In the genomic region with DNA sequence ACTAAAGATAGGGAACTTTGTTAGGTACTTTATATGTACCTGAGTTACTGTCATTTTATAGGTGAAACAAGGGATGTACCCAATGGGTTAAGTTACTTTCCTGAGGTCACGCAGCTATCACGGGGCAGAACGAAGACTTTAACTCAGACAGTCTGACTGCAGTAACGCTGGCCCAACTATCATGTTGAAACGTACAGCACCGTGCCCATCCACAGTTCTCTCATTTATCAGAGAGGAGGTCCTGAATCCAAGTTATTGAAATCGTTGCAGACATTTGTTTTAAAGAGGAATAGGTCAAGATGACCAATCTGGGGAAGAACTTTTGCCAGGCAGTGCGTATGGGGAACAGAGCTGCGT, we compare ENCODE assay signal across 8 cellular contexts. TPM values are rescaled to one million over a fixed set of nuclear protein-coding genes. Genes with fewer than 3 reads are reported as not detected.
DNase-seq lines count a peak whose midpoint lies in the region; ATAC-seq and TF ChIP-seq lines count a peak whose summit lies in the region.

No MANE protein-coding gene starts in this region.

- H3K4me1 Mint-ChIP-seq in memory B cell = peaks cover 23% of the 10 kb centered on the region

- TF ChIP-seq CTCF in GM20000 (IDR thresholded peaks at IDR 0.05; ENCODE audit: extremely low read depth, missing control alignments) = no peak

- peak; percentile 10 for ATAC-seq in GM18909 (IDR thresholded peaks at IDR 0.05; ENCODE audit: poor library complexity, unreplicated experiment)
- ATAC-seq in HG03064 (IDR thresholded peaks at IDR 0.05; ENCODE audit: low read depth, unreplicated experiment) = peak; percentile 4
- ATAC-seq in activated naive CD4-positive, alpha-beta T cell treated with anti-CD3 and anti-CD28 coated beads, Interleukin-2, amount 50 U/mL, for 72 hours = peak; percentile 19 to 25
- ATAC-seq in memory B cell (ENCODE audit: low read depth) = peak; percentile 3
- ATAC-seq in HG02623 (IDR thresholded peaks at IDR 0.05; ENCODE audit: unreplicated experiment) = no peak

- no peak for DNase-seq in activated naive CD4-positive, alpha-beta T cell treated with anti-CD3 and anti-CD28 coated beads, Interleukin-2, amount 50 U/mL, for 72 hours (ENCODE audit: low spot score in 2 of 2)
- DNase-seq in memory B cell (ENCODE audit: low spot score in 2 of 2) (no peak), GM20000 (ENCODE audit: low spot score) (no peak), SK-N-DZ (ENCODE audit: low spot score) (no peak), kidney glomerular epithelial cell (lab: John Stamatoyannopoulos, UW) (no peak)

- H3K9me3 Mint-ChIP-seq in activated naive CD4-positive, alpha-beta T cell treated with anti-CD3 and anti-CD28 coated beads, Interleukin-2, amount 50 U/mL, for 72 hours = peaks cover 0 to 3% of the 10 kb centered on the region in 2 donors
- H3K9me3 Mint-ChIP-seq in memory B cell = no peaks in the 10 kb centered on the region

- peak overlapping the region; percentile 40 to 92 for H3K27ac Mint-ChIP-seq in activated naive CD4-positive, alpha-beta T cell treated with anti-CD3 and anti-CD28 coated beads, Interleukin-2, amount 50 U/mL, for 72 hours
- peak overlapping the region; percentile 92 for H3K27ac Mint-ChIP-seq in memory B cell

- no peaks in the 10 kb centered on the region for H3K27me3 Mint-ChIP-seq in memory B cell

- H3K4me3 Mint-ChIP-seq in memory B cell = peak overlapping the region; percentile 83

- H3K36me3 Mint-ChIP-seq in activated naive CD4-positive, alpha-beta T cell treated with anti-CD3 and anti-CD28 coated beads, Interleukin-2, amount 50 U/mL, for 72 hours = no peaks in the 10 kb centered on the region
- no peaks in the 10 kb centered on the region for H3K36me3 Mint-ChIP-seq in memory B cell

RNA-seq across cellular contexts. Expression of gene C12orf75, which starts 0.6 kb away (rescaled TPM):
- total RNA-seq in activated naive CD4-positive, alpha-beta T cell treated with anti-CD3 and anti-CD28 coated beads, Interleukin-2, amount 50 U/mL, for 72 hours = 10 to 100 TPM; 46.2 to 76.0 TPM
- polyA plus RNA-seq in SK-N-DZ (2014; cell fraction: cytosol; rRNA removed) = 55.9 and 57.1 TPM in 2 replicates
- 39.7 and 41.7 TPM in 2 replicates for polyA plus RNA-seq in SK-N-DZ (2014; cell fraction: nucleus; rRNA removed)
